25 cellular contexts compared by ENCODE assay signal in the genomic region with DNA sequence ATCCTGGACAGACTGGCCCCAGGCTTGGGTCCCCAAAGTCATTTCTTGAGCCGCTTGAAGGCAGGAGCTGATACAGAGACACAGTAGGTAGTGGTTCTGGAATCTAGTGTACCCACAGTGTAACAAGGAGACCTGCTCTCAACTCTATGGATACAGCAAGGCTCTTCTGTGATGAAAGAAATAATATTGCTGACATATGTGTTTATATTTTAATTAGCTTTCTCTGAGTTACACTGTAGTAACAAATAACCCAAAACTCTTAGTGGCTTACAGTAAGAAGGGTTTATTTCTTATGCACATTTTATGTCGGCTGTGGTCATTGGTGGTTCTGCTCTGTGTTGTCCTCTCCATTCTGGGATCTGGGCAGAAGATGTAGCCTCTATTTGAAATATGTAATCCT. TPM values are rescaled to one million over a fixed set of nuclear protein-coding genes. Genes with fewer than 3 reads are reported as not detected.
A peak's percentile ranks its signal among the peaks of the same experiment; 100 is the strongest.
DNase-seq lines count a peak whose midpoint lies in the region; ATAC-seq, FAIRE-seq and TF ChIP-seq lines count a peak whose summit lies in the region.
"Had no signal": no experiment of that assay in that cellular context is flagged by ENCODE, and none has a peak within 500 bp of the region (broad histone marks: within the 10 kb centered on the region; RNA-seq: fewer than 3 reads in every experiment).

No MANE protein-coding gene starts in this region.

- H3K9me3 Mint-ChIP-seq in CD8-positive, alpha-beta memory T cell: no peaks in the 10 kb centered on the region
- H3K9me3 Mint-ChIP-seq: CD4-positive, alpha-beta T cell; CD8-positive, alpha-beta T cell had no signal

- in situ Hi-C loops in IMR-90 (cut with MboI; ENCODE audit: low sequenced_read_pairs): no loop called here

- TF ChIP-seq RAD21 in A549 (conservative IDR thresholded peaks at IDR 0.05 in 1 of 2, IDR thresholded peaks at IDR 0.05 in 1 of 2) (no peak), IMR-90 (IDR thresholded peaks at IDR 0.05; ENCODE audit: low read length) (no peak)

- no peaks in the 10 kb centered on the region for H4K20me1 ChIP-seq in IMR-90 (ENCODE audit: insufficient read depth, low read length)

- H2AFZ ChIP-seq in IMR-90 (replicated peaks; ENCODE audit: low read length, poor library complexity): no peak overlapping the region

- H4K8ac ChIP-seq in IMR-90 (ENCODE audit: low read depth in 2 of 2, low read length in 2 of 2): no peak overlapping the region

- H4K5ac ChIP-seq in IMR-90 (ENCODE audit: low read depth, low read length): no peak overlapping the region

- no peak overlapping the region for H3K56ac ChIP-seq in IMR-90 (ENCODE audit: extremely low read depth, insufficient read depth, low read length)

- H3K4me1 ChIP-seq in A549 (no peaks in the 10 kb centered on the region), IMR-90 (ENCODE audit: control insufficient read depth, insufficient read depth, low read length) (peaks cover under 1% of the 10 kb centered on the region; the same call in 1 of the 2 replicates), Peyer's patch (peaks cover 0 to 10% (median 3%) of the 10 kb centered on the region in 4 donors)
- H3K4me1 ChIP-seq in CD8-positive, alpha-beta memory T cell (ENCODE audit: insufficient read depth, low read length): no peaks in the 10 kb centered on the region

- no peak overlapping the region for H3K4me3 ChIP-seq in A549
- H3K4me3 ChIP-seq in IMR-90 (ENCODE audit: insufficient read depth, low read depth, low read length): no peak overlapping the region
- no peak overlapping the region for H3K4me3 ChIP-seq in CD8-positive, alpha-beta memory T cell (ENCODE audit: low read length)
- no peak overlapping the region for H3K4me3 ChIP-seq in Peyer's patch
- H3K4me3 ChIP-seq: BLaER1 treated with 17β-estradiol and CSF1 and Interleukin-3, amounts not matched to agents 10 nM and 100 nM; GM12878 had no signal

- H3K4me1 Mint-ChIP-seq in CD8-positive, alpha-beta memory T cell: peaks cover 6 to 16% (median 13%) of the 10 kb centered on the region in 3 donors

- no peak overlapping the region for H3K14ac ChIP-seq in IMR-90 (replicated peaks; ENCODE audit: low read depth, low read length)

- no peak for FAIRE-seq in A549 (lab: Jason Lieb, UNC)
- FAIRE-seq: A204.1, GM12878, GM12892, GM18507 had no signal

- no peak overlapping the region for H3K18ac ChIP-seq in IMR-90 (ENCODE audit: low read depth, low read length)

- H3K9me1 ChIP-seq in IMR-90 (ENCODE audit: insufficient read depth, low read length): 0 out of 2 replicates have a peak, but pooled peaks cover 3% of the 10 kb centered on the region

- intact Hi-C loops in IMR-90 (cut with micrococcal nuclease): no loop called here

- no peak overlapping the region for H2BK5ac ChIP-seq in IMR-90 (ENCODE audit: low read depth, low read length, poor library complexity, severe bottlenecking)

- H3K9ac ChIP-seq in IMR-90 (ENCODE audit: low read depth, low read length): no peak overlapping the region
- H3K9ac ChIP-seq: BLaER1 treated with 17β-estradiol and CSF1 and Interleukin-3, amounts not matched to agents 10 nM and 100 nM had no signal

- H3K4me2 ChIP-seq in A549 (no peak overlapping the region), IMR-90 (ENCODE audit: low read depth, low read length) (no peak overlapping the region)
- H3K4me2 ChIP-seq: BLaER1 treated with 17β-estradiol and CSF1 and Interleukin-3, amounts not matched to agents 10 nM and 100 nM had no signal

- WGBS in A549 (ENCODE audit: missing lambda C conversion rate): 50% methylated on average over 2 of the region's 2 CpGs
- no CpG with 5 or more reads among the region's 2 CpGs for WGBS in IMR-90 (ENCODE audit: extremely low coverage in 2 of 2, insufficient read length in 1 of 2), 2 experiments

- BruUV-seq in IMR-90 (replicated peaks; lab: Mats Ljungman, UMichigan): no TSS peak

- no peaks in the 10 kb centered on the region for H3K36me3 Mint-ChIP-seq in CD8-positive, alpha-beta memory T cell
- H3K36me3 Mint-ChIP-seq: CD8-positive, alpha-beta T cell had no signal

- no peak overlapping the region for H3K4ac ChIP-seq in IMR-90 (ENCODE audit: low read depth, low read length)

- H2BK20ac ChIP-seq in IMR-90 (ENCODE audit: low read depth, low read length): no peak overlapping the region

- H3K27ac ChIP-seq in A549 (no peak overlapping the region), IMR-90 (ENCODE audit: insufficient read depth, low read length) (no peak overlapping the region), Peyer's patch (no peak overlapping the region)
- no peak overlapping the region for H3K27ac ChIP-seq in CD8-positive, alpha-beta memory T cell (ENCODE audit: low read depth, low read length)
- H3K27ac ChIP-seq: BLaER1 treated with 17β-estradiol and CSF1 and Interleukin-3, amounts not matched to agents 10 nM and 100 nM; C4-2B had no signal

- no peak for TF ChIP-seq CTCF in A549 (IDR thresholded peaks at IDR 0.05)
- no peak for TF ChIP-seq CTCF in IMR-90 (conservative IDR thresholded peaks at IDR 0.05; ENCODE audit: low read depth, low read length)
- no peak for TF ChIP-seq CTCF in Peyer's patch (IDR thresholded peaks at IDR 0.05)

- no peak overlapping the region for H2AK5ac ChIP-seq in IMR-90 (ENCODE audit: low read depth, low read length)

- H2BK120ac ChIP-seq in IMR-90 (ENCODE audit: low read depth, low read length): no peak overlapping the region

- H2AK9ac ChIP-seq in IMR-90 (replicated peaks; ENCODE audit: low read depth, low read length, poor library complexity): no peak overlapping the region

- H4K91ac ChIP-seq in IMR-90 (ENCODE audit: insufficient read depth, low read depth, low read length): no peak overlapping the region

- H3K9me3 ChIP-seq in A549: no peaks in the 10 kb centered on the region
- no peaks in the 10 kb centered on the region for H3K9me3 ChIP-seq in IMR-90 (ENCODE audit: control insufficient read depth, insufficient read depth, low read length)
- no peaks in the 10 kb centered on the region for H3K9me3 ChIP-seq in CD8-positive, alpha-beta memory T cell (ENCODE audit: low read length)
- H3K9me3 ChIP-seq in Peyer's patch: no peaks in the 10 kb centered on the region
- H3K9me3 ChIP-seq: BLaER1 treated with 17β-estradiol and CSF1 and Interleukin-3, amounts not matched to agents 10 nM and 100 nM had no signal

- POLR2A ChIA-PET in A549 (lab: Yijun Ruan, JAX) (no interaction called here), IMR-90 (lab: Charles Lee; ENCODE audit: unreplicated experiment) (interaction anchor here (0.5 to 0.7 kb wide), 2 partner anchors 117 to 168 kb away, joined by 3 to 6 read pairs; no protein-coding TSS in a partner anchor)
- POLR2A ChIA-PET in CD8-positive, alpha-beta memory T cell (lab: Charles Lee): no interaction called here

- H3K27me3 ChIP-seq in IMR-90 (ENCODE audit: control insufficient read depth, insufficient read depth, low read length): peaks cover 21% of the 10 kb centered on the region
- peaks cover 10% of the 10 kb centered on the region for H3K27me3 ChIP-seq in CD8-positive, alpha-beta memory T cell (ENCODE audit: insufficient read depth, low read length, poor library complexity, severe bottlenecking)
- H3K27me3 ChIP-seq in Peyer's patch: no peaks in the 10 kb centered on the region

- CTCF ChIA-PET in A549 (lab: Yijun Ruan, JAX): interaction anchor here (3.2 kb wide), 1 partner anchor 22 kb away, joined by 7 read pairs; no protein-coding TSS in a partner anchor
- CTCF ChIA-PET in IMR-90 (lab: Yijun Ruan, JAX): no interaction called here
- CTCF ChIA-PET in CD8-positive, alpha-beta memory T cell (lab: Charles Lee): interaction anchor here (0.6 kb wide), 1 partner anchor 303 kb away, joined by 3 read pairs; no protein-coding TSS in a partner anchor

- dilution Hi-C loops in IMR-90 (cut with HindIII; ENCODE audit: low sequenced_read_pairs, unreplicated experiment): no loop called here

- TF ChIP-seq POLR2A in A549 (IDR thresholded peaks at IDR 0.05; ENCODE audit: low read length) (no peak), IMR-90 (IDR thresholded peaks at IDR 0.05; ENCODE audit: low read depth, low read length) (no peak), Peyer's patch (IDR thresholded peaks at IDR 0.05) (no peak)

- no peak overlapping the region for H2BK15ac ChIP-seq in IMR-90 (ENCODE audit: low read depth, low read length)

- H3K27me3 Mint-ChIP-seq in CD8-positive, alpha-beta memory T cell: peaks cover 18 to 30% of the 10 kb centered on the region in 2 donors
- H3K27me3 Mint-ChIP-seq: B cell had no signal

- no peak overlapping the region for H3K23ac ChIP-seq in IMR-90 (ENCODE audit: low read depth, low read length)

- H3K36me3 ChIP-seq in IMR-90 (ENCODE audit: control insufficient read depth, insufficient read depth, low read length) (no peaks in the 10 kb centered on the region), Peyer's patch (no peaks in the 10 kb centered on the region)
- no peaks in the 10 kb centered on the region for H3K36me3 ChIP-seq in CD8-positive, alpha-beta memory T cell (ENCODE audit: insufficient read depth, low read length)
- H3K36me3 ChIP-seq: BLaER1 treated with 17β-estradiol and CSF1 and Interleukin-3, amounts not matched to agents 10 nM and 100 nM had no signal

- H3K4me3 Mint-ChIP-seq in CD8-positive, alpha-beta memory T cell: no peak overlapping the region
- H3K4me3 Mint-ChIP-seq: B cell; CD4-positive, alpha-beta T cell; CD8-positive, alpha-beta T cell had no signal

- no peaks in the 10 kb centered on the region for H3K79me1 ChIP-seq in IMR-90 (ENCODE audit: low read depth in 1 of 2, low read length in 2 of 2)

- ATAC-seq in A549: no peak
- ATAC-seq in IMR-90 (ENCODE audit: low read depth): no peak
- ATAC-seq: CD8-positive, alpha-beta T cell; GM12878 had no signal

- no peak for TF ChIP-seq EP300 in A549 (IDR thresholded peaks at IDR 0.05)

- no peak overlapping the region for H3K27ac Mint-ChIP-seq in CD8-positive, alpha-beta memory T cell
- H3K27ac Mint-ChIP-seq: B cell; CD4-positive, alpha-beta T cell; CD8-positive, alpha-beta T cell had no signal

- DNase-seq in activated CD8-positive, alpha-beta memory T cell treated with anti-CD3 and anti-CD28 coated beads, Interleukin-2, amount 50 U/mL, for 48 hours: peak; percentile 18
- no peak for DNase-seq in activated CD8-positive, alpha-beta memory T cell treated with anti-CD3 and anti-CD28 coated beads for 24 hours
- DNase-seq in A549 (ENCODE audit: low read depth in 1 of 2, low spot score in 1 of 2): no peak
- no peak for DNase-seq in IMR-90
- no peak for DNase-seq in CD8-positive, alpha-beta memory T cell
- DNase-seq in Peyer's patch: no peak
- DNase-seq: 8988T; AML-193; CD4-positive, alpha-beta T cell; CD8-positive, alpha-beta T cell; COR-L47; DMS 273 treated with DMSO at 0.1 percent for 48 hours; DMS153; DMS53; DMS79; DND-41; EL; GDM1 had no signal

RNA-seq across cellular contexts. Expression of a gene that starts 45.5 kb away (rescaled TPM):
- polyA plus RNA-seq in A549 (2011; rRNA removed) (8.6 and 9.8 TPM in 2 replicates), A549 (2017; fragmentation: RNase III; extraction: RNeasy Plus Mini Kit Qiagen cat#74134 plus additional on column Dnase treatment) (8.7 to 11.0 TPM (median 10.8 TPM) in 3 replicates), IMR-90 (2012; rRNA removed) (19.5 and 20.6 TPM in 2 replicates)
- 9.0 and 11.9 TPM in 2 replicates for polyA plus RNA-seq in A549 (2012; cell fraction: cytosol; rRNA removed)
- polyA plus RNA-seq in A549 (2012; cell fraction: nucleus; rRNA removed): 12.5 and 13.2 TPM in 2 replicates
- 9.0 and 9.4 TPM in 2 replicates for polyA minus RNA-seq in A549 (2011; rRNA and poly(A)+ RNA removed)
- total RNA-seq in IMR-90 (2012; rRNA removed) (3.3 and 3.8 TPM in 2 replicates), Peyer's patch (1 to 10 TPM in 3 of 4 donors, under 1 TPM in 1; 0.83 to 3.5 (median 2.6) TPM)
- 14.8 and 30.7 TPM in 2 replicates for polyA plus RNA-seq in IMR-90 (2012; cell fraction: cytosol; rRNA removed)
- 7.1 and 9.7 TPM in 2 replicates for polyA plus RNA-seq in IMR-90 (2012; cell fraction: nucleus; rRNA removed; ENCODE audit: low replicate concordance)
- total RNA-seq in CD8-positive, alpha-beta memory T cell: 10 to 100 TPM; 13.1 to 13.3 TPM
- polyA plus RNA-seq in CD8-positive, alpha-beta memory T cell: 1.7 TPM

RNA-seq across cellular contexts. Expression of a gene that starts 48.5 kb away (rescaled TPM):
- polyA plus RNA-seq in A549 (2011; rRNA removed) (9.7 and 13.1 TPM in 2 replicates), A549 (2017; fragmentation: RNase III; extraction: RNeasy Plus Mini Kit Qiagen cat#74134 plus additional on column Dnase treatment) (20.6 to 27.0 TPM (median 25.0 TPM) in 3 replicates), IMR-90 (2012; rRNA removed) (10.8 and 14.8 TPM in 2 replicates)
- 9.4 and 12.8 TPM in 2 replicates for polyA plus RNA-seq in A549 (2012; cell fraction: cytosol; rRNA removed)
- 3.5 and 5.8 TPM in 2 replicates for polyA plus RNA-seq in A549 (2012; cell fraction: nucleus; rRNA removed)
- polyA minus RNA-seq in A549 (2011; rRNA and poly(A)+ RNA removed): 10.5 and 12.6 TPM in 2 replicates
- total RNA-seq in IMR-90 (2012; rRNA removed) (13.3 and 15.1 TPM in 2 replicates), Peyer's patch (10 to 100 TPM; 31.2 to 41.3 (median 32.2) TPM)
- 2.9 and 5.8 TPM in 2 replicates for polyA plus RNA-seq in IMR-90 (2012; cell fraction: cytosol; rRNA removed)
- 5.2 and 5.3 TPM in 2 replicates for polyA plus RNA-seq in IMR-90 (2012; cell fraction: nucleus; rRNA removed; ENCODE audit: low replicate concordance)
- total RNA-seq in CD8-positive, alpha-beta memory T cell: 10 to 100 TPM; 31.4 to 34.9 TPM
- 42.2 TPM for polyA plus RNA-seq in CD8-positive, alpha-beta memory T cell

RNA-seq across cellular contexts. Expression of a gene that starts 52.8 kb away (rescaled TPM):
- 6.7 and 7.3 TPM in 2 replicates for polyA plus RNA-seq in A549 (2011; rRNA removed)
- 9.0 and 10.2 TPM in 2 replicates for polyA plus RNA-seq in A549 (2012; cell fraction: cytosol; rRNA removed)
- polyA plus RNA-seq in A549 (2012; cell fraction: nucleus; rRNA removed): 10.4 and 12.4 TPM in 2 replicates
- 9.6 to 10.3 TPM (median 9.9 TPM) in 3 replicates for polyA plus RNA-seq in A549 (2017; fragmentation: RNase III; extraction: RNeasy Plus Mini Kit Qiagen cat#74134 plus additional on column Dnase treatment)
- 13.4 and 14.3 TPM in 2 replicates for polyA minus RNA-seq in A549 (2011; rRNA and poly(A)+ RNA removed)
- total RNA-seq in IMR-90 (2012; rRNA removed): 11.9 and 13.4 TPM in 2 replicates
- 7.2 and 7.4 TPM in 2 replicates for polyA plus RNA-seq in IMR-90 (2012; rRNA removed)
- polyA plus RNA-seq in IMR-90 (2012; cell fraction: cytosol; rRNA removed): 8.1 and 8.6 TPM in 2 replicates
- 3.1 and 4.9 TPM in 2 replicates for polyA plus RNA-seq in IMR-90 (2012; cell fraction: nucleus; rRNA removed; ENCODE audit: low replicate concordance)
- total RNA-seq in CD8-positive, alpha-beta memory T cell: 10 to 100 TPM; 25.1 to 30.3 TPM
- polyA plus RNA-seq in CD8-positive, alpha-beta memory T cell: 20.8 TPM
- 10 to 100 TPM in 1 of 4 donors, 1 to 10 TPM in 3; 4.7 to 21.5 (median 6.8) TPM for total RNA-seq in Peyer's patch
